20 cellular contexts compared by ENCODE assay signal in the genomic region with DNA sequence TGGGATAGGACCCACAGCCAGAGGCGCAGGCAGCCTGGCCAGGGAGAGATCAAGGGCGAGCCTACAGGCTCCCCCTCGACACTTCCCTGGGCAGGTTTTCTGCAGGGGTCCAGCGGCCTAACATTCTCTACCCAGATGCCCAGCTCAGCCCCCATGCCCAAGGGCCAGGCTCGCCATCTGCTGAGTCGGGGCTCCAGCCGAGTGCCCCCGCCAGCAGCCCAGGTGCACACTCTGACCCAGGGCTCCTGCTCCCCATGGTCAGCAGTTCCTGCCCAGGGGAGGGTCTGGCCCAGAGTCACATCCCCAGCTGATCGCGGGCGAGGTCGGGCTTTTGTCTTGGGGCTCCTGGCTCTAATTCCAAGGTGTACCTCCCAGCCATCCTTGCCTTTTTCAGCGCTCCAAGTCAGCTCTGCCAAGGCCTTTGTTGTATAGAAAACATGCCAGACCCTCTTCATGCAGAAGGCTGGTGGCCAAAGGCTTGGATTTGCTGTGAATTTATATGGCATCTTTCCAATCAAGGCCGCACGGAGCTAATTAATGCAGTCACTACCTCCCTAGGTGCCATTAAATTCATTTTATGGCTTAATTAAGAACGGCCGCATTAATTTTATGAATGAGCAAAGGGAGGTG.
DNase-seq lines count a peak whose midpoint lies in the region; ATAC-seq and TF ChIP-seq lines count a peak whose summit lies in the region.
"Had no signal": no experiment of that assay in that cellular context is flagged by ENCODE, and none has a peak within 500 bp of the region (broad histone marks: within the 10 kb centered on the region; RNA-seq: fewer than 3 reads in every experiment).

No MANE protein-coding gene starts in this region.

- no peak overlapping the region for H3K4me3 ChIP-seq in coronary artery
- H3K4me3 ChIP-seq: BLaER1, GM12878, GM23248 had no signal

- H3K27me3 Mint-ChIP-seq in WTC11 (ENCODE audit: low read depth): peaks cover 39% of the 10 kb centered on the region
- H3K27me3 Mint-ChIP-seq: B cell; CD4-positive, CD25-positive, alpha-beta regulatory T cell had no signal

- peaks cover 10% of the 10 kb centered on the region for H3K4me1 Mint-ChIP-seq in WTC11

- no peak overlapping the region for H3K27ac ChIP-seq in coronary artery
- H3K27ac ChIP-seq: 22Rv1, BLaER1, C4-2B, GM23248 had no signal

- no peak overlapping the region for H3K4me3 Mint-ChIP-seq in WTC11
- H3K4me3 Mint-ChIP-seq: B cell; CD4-positive, CD25-positive, alpha-beta regulatory T cell; CD8-positive, alpha-beta T cell; H9 had no signal

- H3K36me3 Mint-ChIP-seq in WTC11: no peaks in the 10 kb centered on the region
- H3K36me3 Mint-ChIP-seq: CD4-positive, CD25-positive, alpha-beta regulatory T cell; CD8-positive, alpha-beta T cell had no signal

- CTCF ChIA-PET in WTC11 (lab: Charles Lee): no interaction called here

- H3K27ac Mint-ChIP-seq in WTC11: no peak overlapping the region
- H3K27ac Mint-ChIP-seq: B cell; CD4-positive, CD25-positive, alpha-beta regulatory T cell; CD8-positive, alpha-beta T cell; H9 had no signal

- DNase-seq in NCI-H446 treated with DMSO at 0.1 percent for 48 hours (lab: John Stamatoyannopoulos, UW) (peak; percentile 11), NCI-H446 (lab: John Stamatoyannopoulos, UW) (no peak), NCI-H69 (lab: John Stamatoyannopoulos, UW) (peak; percentile 20), coronary artery (ENCODE audit: low spot score) (peak; percentile 63), WTC11 (ENCODE audit: low spot score) (no peak), NCI-H1048 (lab: John Stamatoyannopoulos, UW) (no peak)
- DNase-seq: Caco-2; CD4-positive, CD25-positive, alpha-beta regulatory T cell; CD8-positive, alpha-beta T cell; DMS153; DND-41; GDM1; H9 had no signal

- no peaks in the 10 kb centered on the region for H3K9me3 Mint-ChIP-seq in WTC11
- H3K9me3 Mint-ChIP-seq: CD4-positive, CD25-positive, alpha-beta regulatory T cell; CD8-positive, alpha-beta T cell; H9 had no signal

- POLR2A ChIA-PET in WTC11 (lab: Charles Lee): no interaction called here

- no peak for ATAC-seq in WTC11
- ATAC-seq: CD8-positive, alpha-beta T cell; GM12878; HCT116 had no signal

- TF ChIP-seq CTCF in coronary artery (IDR thresholded peaks at IDR 0.05): no peak
- no peak for TF ChIP-seq CTCF in WTC11 (IDR thresholded peaks at IDR 0.05)

TF ChIP-seq in WTC11, 78 proteins besides CTCF, POLR2A, EP300 and RAD21:
- TF ChIP-seq ZNF232 (CRISPR knock-in tag; IDR thresholded peaks at IDR 0.05): no peak
- no peak for TF ChIP-seq MAX (CRISPR knock-in tag; IDR thresholded peaks at IDR 0.05)
- TF ChIP-seq, protein P1, sequence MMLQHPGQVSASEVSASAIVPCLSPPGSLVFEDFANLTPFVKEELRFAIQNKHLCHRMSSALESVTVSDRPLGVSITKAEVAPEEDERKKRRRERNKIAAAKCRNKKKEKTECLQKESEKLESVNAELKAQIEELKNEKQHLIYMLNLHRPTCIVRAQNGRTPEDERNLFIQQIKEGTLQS (CRISPR knock-in tag; conservative IDR thresholded peaks at IDR 0.05): no peak
TF ChIP-seq in WTC11: peak in this region for 0.

Comparison
In these comparisons a context has a peak if more than half of its experiments do, and no peak if none do; other contexts are left out.
1. DNase-seq: peak in NCI-H446 treated with DMSO at 0.1 percent for 48 hours (single experiment), NCI-H69 (single experiment) and coronary artery (single experiment); none in NCI-H446 (0 of 2), WTC11 (single experiment) and NCI-H1048 (single experiment).